Comparison of ENCODE assay signal across 26 cellular contexts in the genomic region with DNA sequence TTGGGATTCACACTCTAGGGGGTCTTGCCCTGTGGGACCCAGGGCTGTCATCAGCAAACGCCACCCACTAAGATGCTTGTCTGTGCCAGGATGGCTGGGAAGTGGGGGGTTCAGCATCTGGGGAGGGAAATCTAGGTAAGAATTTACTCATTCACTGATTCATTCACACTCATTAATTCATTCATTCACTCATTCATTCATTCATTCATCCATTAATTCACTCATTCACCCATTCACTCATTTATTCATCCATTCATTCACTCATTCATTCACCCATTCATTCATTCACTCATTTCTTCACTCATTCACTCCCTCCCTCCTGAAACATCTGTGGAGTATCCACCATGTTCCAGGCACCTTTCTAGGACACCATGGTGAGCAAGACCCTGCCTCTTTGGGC.
"Had no signal": no experiment of that assay in that cellular context is flagged by ENCODE, and none has a peak within 500 bp of the region (broad histone marks: within the 10 kb centered on the region; RNA-seq: fewer than 3 reads in every experiment).

No MANE protein-coding gene starts in this region.

- DNase-seq: hypothalamus; immature natural killer cell; kidney; left colon; lower lobe of right lung; mammary epithelial cell; mesenchymal stem cell; naive B cell; natural killer cell; ovary; sigmoid colon; small intestine; spleen; stimulated activated CD4-positive, alpha-beta T cell treated with anti-CD3 and anti-CD28 coated beads, Interleukin-2, amount 100 ng/mL, for 48 hours; stimulated activated CD4-positive, alpha-beta T cell treated with anti-CD3 and anti-CD28 coated beads, Interleukin-4, amount 100 ng/mL, for 4 hours; stimulated activated CD8-positive, alpha-beta memory T cell treated with anti-CD3 and anti-CD28 coated beads, Interleukin-4, amount 100 ng/mL, for 48 hours; stimulated activated naive CD4-positive, alpha-beta T cell treated with Interleukin-2 at 50 U/mL for 16 hours; stimulated activated naive CD8-positive, alpha-beta T cell treated with anti-CD3 and anti-CD28 coated beads, Interleukin-15, amount 100 ng/mL, for 72 hours; substantia nigra; uterus had no signal

- H3K9me3 Mint-ChIP-seq: immature natural killer cell; natural killer cell; stimulated activated naive CD8-positive, alpha-beta T cell treated with anti-CD3 and anti-CD28 coated beads, Interleukin-15, amount 100 ng/mL, for 72 hours; type B pancreatic cell had no signal

- H3K27me3 ChIP-seq: ovary, right atrium auricular region, sigmoid colon, tibial nerve, uterus had no signal

- H3K4me1 Mint-ChIP-seq: naive B cell; stimulated activated memory B cell treated with anti-CD40 and anti-IgM and Interleukin-4, amounts not matched to agents 10 μg/mL and 1 μg/mL and 100 μg/mL, for 72 hours; stimulated activated naive CD8-positive, alpha-beta T cell treated with anti-CD3 and anti-CD28 coated beads, Interleukin-15, amount 100 ng/mL, for 72 hours had no signal

- H3K4me3 ChIP-seq: left lung, lower lobe of right lung, ovary, right atrium auricular region, sigmoid colon, spleen, tibial nerve, uterus had no signal

- H3K27ac Mint-ChIP-seq: natural killer cell; progenitor cell of endocrine pancreas; stimulated activated memory B cell treated with anti-CD40 and anti-IgM and Interleukin-4, amounts not matched to agents 10 μg/mL and 1 μg/mL and 100 μg/mL, for 72 hours; stimulated activated naive CD8-positive, alpha-beta T cell treated with anti-CD3 and anti-CD28 coated beads, Interleukin-15, amount 100 ng/mL, for 72 hours; type B pancreatic cell had no signal

- H3K36me3 ChIP-seq: left lung, lower lobe of right lung, ovary, right atrium auricular region, sigmoid colon, spleen, tibial nerve, uterus had no signal

- H3K4me1 ChIP-seq: left lung, lower lobe of right lung, right atrium auricular region, spleen had no signal

- H3K36me3 Mint-ChIP-seq: immature natural killer cell; naive B cell; natural killer cell; stimulated activated memory B cell treated with anti-CD40 and anti-IgM and Interleukin-4, amounts not matched to agents 10 μg/mL and 1 μg/mL and 100 μg/mL, for 72 hours; type B pancreatic cell had no signal

- H3K4me3 Mint-ChIP-seq: immature natural killer cell; naive B cell; natural killer cell; stimulated activated memory B cell treated with anti-CD40 and anti-IgM and Interleukin-4, amounts not matched to agents 10 μg/mL and 1 μg/mL and 100 μg/mL, for 72 hours; stimulated activated naive CD8-positive, alpha-beta T cell treated with anti-CD3 and anti-CD28 coated beads, Interleukin-15, amount 100 ng/mL, for 72 hours; type B pancreatic cell had no signal

- H3K9me3 ChIP-seq: left lung, lower lobe of right lung, ovary, right atrium auricular region, sigmoid colon, spleen, tibial nerve, uterus had no signal

- ATAC-seq: left colon; natural killer cell; stimulated activated memory B cell treated with anti-CD40 and anti-IgM and Interleukin-4, amounts not matched to agents 10 μg/mL and 1 μg/mL and 100 μg/mL, for 72 hours; stimulated activated naive CD8-positive, alpha-beta T cell treated with anti-CD3 and anti-CD28 coated beads, Interleukin-15, amount 100 ng/mL, for 72 hours had no signal

- H3K27ac ChIP-seq: left lung, lower lobe of right lung, ovary, right atrium auricular region, sigmoid colon, spleen, uterus had no signal
